7 cellular contexts compared by ENCODE assay signal in the genomic region with DNA sequence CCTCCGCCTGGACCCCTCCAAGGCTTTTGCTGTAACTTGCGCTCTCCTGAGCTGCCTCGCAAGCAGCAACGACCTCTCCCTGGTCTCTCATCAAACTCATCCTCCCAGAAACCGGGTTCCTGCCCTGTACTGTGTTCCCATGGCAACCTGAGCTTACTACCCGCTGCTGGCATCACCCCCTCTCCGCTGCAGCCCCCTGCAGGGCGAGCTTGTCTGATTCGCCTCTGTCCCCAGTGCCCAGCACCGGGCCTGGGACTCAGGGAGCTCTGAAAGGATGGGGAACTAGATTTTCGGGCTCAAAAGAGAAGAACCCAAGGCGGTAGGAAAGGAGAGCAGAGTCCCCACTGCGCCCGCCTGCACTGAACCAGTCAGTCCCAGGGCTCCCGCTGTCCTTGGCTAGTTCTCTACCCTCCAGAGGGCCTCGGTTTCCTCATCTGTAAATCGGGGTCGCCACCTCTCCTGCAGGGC. TPM values are rescaled to one million over a fixed set of nuclear protein-coding genes. Genes with fewer than 3 reads are reported as not detected.
DNase-seq lines count a peak whose midpoint lies in the region; ATAC-seq and TF ChIP-seq lines count a peak whose summit lies in the region.

No MANE protein-coding gene starts in this region.

- peak; percentile 69 for DNase-seq in GM03348 (ENCODE audit: low spot score)
- DNase-seq in NAMALWA (ENCODE audit: low spot score): peak; percentile 50
- DNase-seq in activated naive CD8-positive, alpha-beta T cell treated with anti-CD3 and anti-CD28 coated beads for 36 hours: no peak
- DNase-seq in Right ventricle myocardium superior: no peak
- DNase-seq in osteocyte (ENCODE audit: extremely low spot score, unreplicated experiment): no peak
- DNase-seq in NCI-H2029 (lab: John Stamatoyannopoulos, UW): no peak

- H3K4me1 Mint-ChIP-seq in activated naive CD8-positive, alpha-beta T cell treated with anti-CD3 and anti-CD28 coated beads for 36 hours: peaks cover 17% of the 10 kb centered on the region
- peaks cover 40% of the 10 kb centered on the region for H3K4me1 Mint-ChIP-seq in osteocyte (ENCODE audit: unreplicated experiment)

- no peaks in the 10 kb centered on the region for H3K36me3 Mint-ChIP-seq in activated naive CD8-positive, alpha-beta T cell treated with anti-CD3 and anti-CD28 coated beads for 36 hours
- H3K36me3 Mint-ChIP-seq in osteocyte (ENCODE audit: unreplicated experiment): peaks cover 1% of the 10 kb centered on the region

- ATAC-seq in GM21619 (IDR thresholded peaks at IDR 0.05; ENCODE audit: unreplicated experiment) (peak; percentile 16), Right ventricle myocardium superior (ENCODE audit: poor library complexity) (peak; percentile 3)

- H3K4me3 Mint-ChIP-seq in activated naive CD8-positive, alpha-beta T cell treated with anti-CD3 and anti-CD28 coated beads for 36 hours: peak overlapping the region; percentile 88
- H3K4me3 Mint-ChIP-seq in osteocyte (ENCODE audit: unreplicated experiment): peak overlapping the region; percentile 90

- TF ChIP-seq CTCF in osteocyte (IDR thresholded peaks at IDR 0.05): no peak

- H3K27me3 Mint-ChIP-seq in activated naive CD8-positive, alpha-beta T cell treated with anti-CD3 and anti-CD28 coated beads for 36 hours: no peaks in the 10 kb centered on the region
- peaks cover 9% of the 10 kb centered on the region for H3K27me3 Mint-ChIP-seq in osteocyte (ENCODE audit: unreplicated experiment)

- intact Hi-C loops in Right ventricle myocardium superior (cut with DNase I): no loop called here

- peak overlapping the region; percentile 28 for H3K27ac Mint-ChIP-seq in activated naive CD8-positive, alpha-beta T cell treated with anti-CD3 and anti-CD28 coated beads for 36 hours
- H3K27ac Mint-ChIP-seq in osteocyte (ENCODE audit: unreplicated experiment): peak overlapping the region; percentile 90

- H3K9me3 Mint-ChIP-seq in activated naive CD8-positive, alpha-beta T cell treated with anti-CD3 and anti-CD28 coated beads for 36 hours: no peaks in the 10 kb centered on the region
- no peaks in the 10 kb centered on the region for H3K9me3 Mint-ChIP-seq in osteocyte (ENCODE audit: unreplicated experiment)

RNA-seq across cellular contexts. Expression of a gene that starts 0.5 kb away (rescaled TPM):
- total RNA-seq in activated naive CD8-positive, alpha-beta T cell treated with anti-CD3 and anti-CD28 coated beads for 36 hours: 1 to 10 TPM; 5.9 to 6.0 TPM
- total RNA-seq in Right ventricle myocardium superior (19.7 TPM), osteocyte (40.5 and 42.8 TPM in 2 replicates)

RNA-seq across cellular contexts. Expression of a gene that starts 16.5 kb away (rescaled TPM):
- not detected for total RNA-seq in activated naive CD8-positive, alpha-beta T cell treated with anti-CD3 and anti-CD28 coated beads for 36 hours
- total RNA-seq in Right ventricle myocardium superior (0.38 TPM), osteocyte (9.0 and 10.1 TPM in 2 replicates)

Comparison
In these comparisons a context has a peak if more than half of its experiments do, and no peak if none do; other contexts are left out.
1. DNase-seq: peak in GM03348 (single experiment) and NAMALWA (single experiment); none in activated naive CD8-positive, alpha-beta T cell treated with anti-CD3 and anti-CD28 coated beads for 36 hours (single experiment), Right ventricle myocardium superior (single experiment), osteocyte (single experiment) and NCI-H2029 (single experiment).